ENCODE assay signal across 11 cellular contexts in genomic region chr15:30043211-30043655, GRCh38. TPM values are rescaled to one million over a fixed set of nuclear protein-coding genes. Genes with fewer than 3 reads are reported as not detected.
A peak's percentile ranks its signal among the peaks of the same experiment; 100 is the strongest.
DNase-seq lines count a peak whose midpoint lies in the region; ATAC-seq and TF ChIP-seq lines count a peak whose summit lies in the region.
"Had no signal": no experiment of that assay in that cellular context is flagged by ENCODE, and none has a peak within 500 bp of the region (broad histone marks: within the 10 kb centered on the region; RNA-seq: fewer than 3 reads in every experiment).

No MANE protein-coding gene starts in this region.

- TF ChIP-seq CTCF in left ventricle myocardium inferior (IDR thresholded peaks at IDR 0.05; ENCODE audit: borderline replicate concordance) (peak; percentile 49), kidney epithelial cell (IDR thresholded peaks at IDR 0.05; ENCODE audit: insufficient read depth, low read length, poor library complexity, severe bottlenecking) (peak; percentile 19)

- H3K4me1 ChIP-seq in left ventricle myocardium inferior: peaks cover 9% of the 10 kb centered on the region

- H3K36me3 ChIP-seq in left ventricle myocardium inferior (no peaks in the 10 kb centered on the region), kidney epithelial cell (ENCODE audit: control insufficient read depth, insufficient read depth, low read length) (no peaks in the 10 kb centered on the region)

- H3K27ac ChIP-seq in left ventricle myocardium inferior (replicated peaks): no peak overlapping the region

- DNase-seq in left ventricle myocardium inferior: no peak
- DNase-seq in Right ventricle myocardium superior: no peak
- DNase-seq in amniotic epithelial cell (ENCODE audit: low read depth): peak; percentile 65
- no peak for DNase-seq in kidney epithelial cell (ENCODE audit: low read depth)
- DNase-seq in activated T-cell treated with anti-CD3 and anti-CD28 coated beads, Interleukin-2, amount 50 U/mL, for 4 hours: no peak
- DNase-seq in NCI-H2227 treated with DMSO at 0.1 percent for 48 hours (lab: John Stamatoyannopoulos, UW): no peak
- no peak for DNase-seq in Kasumi-1 (lab: John Stamatoyannopoulos, UW)
- DNase-seq: DMS79, mesendoderm, T-helper 17 cell had no signal

- no peaks in the 10 kb centered on the region for H3K9me3 Mint-ChIP-seq in activated T-cell treated with anti-CD3 and anti-CD28 coated beads, Interleukin-2, amount 50 U/mL, for 4 hours

- H3K4me1 Mint-ChIP-seq in activated T-cell treated with anti-CD3 and anti-CD28 coated beads, Interleukin-2, amount 50 U/mL, for 4 hours (ENCODE audit: low read depth): no peaks in the 10 kb centered on the region
- H3K4me1 Mint-ChIP-seq: T-helper 17 cell had no signal

- peaks cover 5% of the 10 kb centered on the region for H3K9me3 ChIP-seq in left ventricle myocardium inferior (replicated peaks)

- H3K4me3 ChIP-seq in left ventricle myocardium inferior (no peak overlapping the region), kidney epithelial cell (ENCODE audit: low read depth, low read length) (no peak overlapping the region)

- H3K27me3 Mint-ChIP-seq in activated T-cell treated with anti-CD3 and anti-CD28 coated beads, Interleukin-2, amount 50 U/mL, for 4 hours (ENCODE audit: low read depth): peaks cover 18% of the 10 kb centered on the region

- H3K36me3 Mint-ChIP-seq in activated T-cell treated with anti-CD3 and anti-CD28 coated beads, Interleukin-2, amount 50 U/mL, for 4 hours (ENCODE audit: insufficient read depth): no peaks in the 10 kb centered on the region

- intact Hi-C loops in left ventricle myocardium inferior (cut with micrococcal nuclease): no loop called here
- intact Hi-C loops in Right ventricle myocardium superior (cut with DNase I): no loop called here

- ATAC-seq in Right ventricle myocardium superior (ENCODE audit: poor library complexity): no peak
- ATAC-seq in HG03039 (IDR thresholded peaks at IDR 0.05; ENCODE audit: unreplicated experiment): no peak
- ATAC-seq in activated T-cell treated with anti-CD3 and anti-CD28 coated beads, Interleukin-2, amount 50 U/mL, for 4 hours: no peak
- ATAC-seq: T-helper 17 cell had no signal

- peaks cover 40% of the 10 kb centered on the region for H3K27me3 ChIP-seq in left ventricle myocardium inferior (ENCODE audit: low read depth)
- no peaks in the 10 kb centered on the region for H3K27me3 ChIP-seq in kidney epithelial cell (ENCODE audit: control insufficient read depth, insufficient read depth, low read length)

- no peak overlapping the region for H3K4me3 Mint-ChIP-seq in activated T-cell treated with anti-CD3 and anti-CD28 coated beads, Interleukin-2, amount 50 U/mL, for 4 hours
- H3K4me3 Mint-ChIP-seq: T-helper 17 cell had no signal

RNA-seq across cellular contexts. Expression of gene GOLGA8J, which starts 39.5 kb away (rescaled TPM):
- 0.41 TPM for total RNA-seq in left ventricle myocardium inferior
- total RNA-seq in Right ventricle myocardium superior: not detected
- total RNA-seq in kidney epithelial cell: not detected in 2 replicates
- under 1 TPM in 1 of 3 donors, not detected in 2; 0.11 TPM for total RNA-seq in activated T-cell treated with anti-CD3 and anti-CD28 coated beads, Interleukin-2, amount 50 U/mL, for 4 hours
